Comparison of ENCODE assay signal across 2 cellular contexts in the genomic region with DNA sequence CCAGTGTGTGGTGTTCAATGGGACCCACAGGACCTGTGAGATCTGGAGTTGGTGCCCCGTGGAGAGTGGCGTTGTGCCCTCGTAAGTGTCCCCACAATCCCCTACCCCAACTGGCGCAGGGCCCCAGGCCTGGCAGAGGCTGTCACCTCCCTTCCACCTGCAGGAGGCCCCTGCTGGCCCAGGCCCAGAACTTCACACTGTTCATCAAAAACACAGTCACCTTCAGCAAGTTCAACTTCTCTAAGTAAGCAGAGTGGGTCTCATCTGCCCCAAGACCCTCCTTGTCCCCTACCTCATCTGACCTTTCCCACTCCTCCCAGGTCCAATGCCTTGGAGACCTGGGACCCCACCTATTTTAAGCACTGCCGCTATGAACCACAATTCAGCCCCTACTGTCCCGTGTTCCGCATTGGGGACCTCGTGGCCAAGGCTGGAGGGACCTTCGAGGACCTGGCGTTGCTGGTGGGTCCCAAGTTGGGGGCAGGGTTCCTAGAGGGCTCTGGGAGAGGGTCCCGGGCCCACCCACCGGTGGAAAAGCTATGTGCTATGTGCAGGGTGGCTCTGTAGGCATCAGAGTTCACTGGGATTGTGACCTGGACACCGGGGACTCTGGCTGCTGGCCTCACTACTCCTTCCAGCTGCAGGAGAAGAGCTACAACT.
TF ChIP-seq lines count a peak whose summit lies in the region.

No MANE protein-coding gene starts in this region.

TF ChIP-seq in A549, 52 proteins besides CTCF, POLR2A, EP300 and RAD21:
- TF ChIP-seq, protein P1, sequence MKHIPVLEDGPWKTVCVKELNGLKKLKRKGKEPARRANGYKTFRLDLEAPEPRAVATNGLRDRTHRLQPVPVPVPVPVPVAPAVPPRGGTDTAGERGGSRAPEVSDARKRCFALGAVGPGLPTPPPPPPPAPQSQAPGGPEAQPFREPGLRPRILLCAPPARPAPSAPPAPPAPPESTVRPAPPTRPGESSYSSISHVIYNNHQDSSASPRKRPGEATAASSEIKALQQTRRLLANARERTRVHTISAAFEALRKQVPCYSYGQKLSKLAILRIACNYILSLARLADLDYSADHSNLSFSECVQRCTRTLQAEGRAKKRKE (CRISPR knock-in tag; IDR thresholded peaks at IDR 0.05; ENCODE audit: low read depth): no peak
- no peak for TF ChIP-seq ZSCAN20 (CRISPR knock-in tag; IDR thresholded peaks at IDR 0.05)
- TF ChIP-seq POLR2AphosphoS2 (conservative IDR thresholded peaks at IDR 0.05; ENCODE audit: low read length): no peak
- no peak for TF ChIP-seq FOSB (CRISPR knock-in tag; IDR thresholded peaks at IDR 0.05)
- TF ChIP-seq KDM5A (IDR thresholded peaks at IDR 0.05): no peak
- TF ChIP-seq ZNF302 (CRISPR knock-in tag; IDR thresholded peaks at IDR 0.05): no peak
- TF ChIP-seq FOXS1 (CRISPR knock-in tag; IDR thresholded peaks at IDR 0.05): no peak
- TF ChIP-seq, protein P2, sequence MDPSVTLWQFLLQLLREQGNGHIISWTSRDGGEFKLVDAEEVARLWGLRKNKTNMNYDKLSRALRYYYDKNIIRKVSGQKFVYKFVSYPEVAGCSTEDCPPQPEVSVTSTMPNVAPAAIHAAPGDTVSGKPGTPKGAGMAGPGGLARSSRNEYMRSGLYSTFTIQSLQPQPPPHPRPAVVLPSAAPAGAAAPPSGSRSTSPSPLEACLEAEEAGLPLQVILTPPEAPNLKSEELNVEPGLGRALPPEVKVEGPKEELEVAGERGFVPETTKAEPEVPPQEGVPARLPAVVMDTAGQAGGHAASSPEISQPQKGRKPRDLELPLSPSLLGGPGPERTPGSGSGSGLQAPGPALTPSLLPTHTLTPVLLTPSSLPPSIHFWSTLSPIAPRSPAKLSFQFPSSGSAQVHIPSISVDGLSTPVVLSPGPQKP (IDR thresholded peaks at IDR 0.05; ENCODE audit: low read depth, low read length): no peak
- no peak for TF ChIP-seq JUN (IDR thresholded peaks at IDR 0.05)
- TF ChIP-seq, protein P3, sequence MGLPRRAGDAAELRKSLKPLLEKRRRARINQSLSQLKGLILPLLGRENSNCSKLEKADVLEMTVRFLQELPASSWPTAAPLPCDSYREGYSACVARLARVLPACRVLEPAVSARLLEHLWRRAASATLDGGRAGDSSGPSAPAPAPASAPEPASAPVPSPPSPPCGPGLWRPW (IDR thresholded peaks at IDR 0.05): no peak
- TF ChIP-seq PHF8 (IDR thresholded peaks at IDR 0.05; ENCODE audit: borderline replicate concordance, low read depth): no peak
- no peak for TF ChIP-seq RARB (CRISPR knock-in tag; IDR thresholded peaks at IDR 0.05)
- TF ChIP-seq GATA3 (IDR thresholded peaks at IDR 0.05; ENCODE audit: borderline replicate concordance): no peak
- TF ChIP-seq, protein P4, sequence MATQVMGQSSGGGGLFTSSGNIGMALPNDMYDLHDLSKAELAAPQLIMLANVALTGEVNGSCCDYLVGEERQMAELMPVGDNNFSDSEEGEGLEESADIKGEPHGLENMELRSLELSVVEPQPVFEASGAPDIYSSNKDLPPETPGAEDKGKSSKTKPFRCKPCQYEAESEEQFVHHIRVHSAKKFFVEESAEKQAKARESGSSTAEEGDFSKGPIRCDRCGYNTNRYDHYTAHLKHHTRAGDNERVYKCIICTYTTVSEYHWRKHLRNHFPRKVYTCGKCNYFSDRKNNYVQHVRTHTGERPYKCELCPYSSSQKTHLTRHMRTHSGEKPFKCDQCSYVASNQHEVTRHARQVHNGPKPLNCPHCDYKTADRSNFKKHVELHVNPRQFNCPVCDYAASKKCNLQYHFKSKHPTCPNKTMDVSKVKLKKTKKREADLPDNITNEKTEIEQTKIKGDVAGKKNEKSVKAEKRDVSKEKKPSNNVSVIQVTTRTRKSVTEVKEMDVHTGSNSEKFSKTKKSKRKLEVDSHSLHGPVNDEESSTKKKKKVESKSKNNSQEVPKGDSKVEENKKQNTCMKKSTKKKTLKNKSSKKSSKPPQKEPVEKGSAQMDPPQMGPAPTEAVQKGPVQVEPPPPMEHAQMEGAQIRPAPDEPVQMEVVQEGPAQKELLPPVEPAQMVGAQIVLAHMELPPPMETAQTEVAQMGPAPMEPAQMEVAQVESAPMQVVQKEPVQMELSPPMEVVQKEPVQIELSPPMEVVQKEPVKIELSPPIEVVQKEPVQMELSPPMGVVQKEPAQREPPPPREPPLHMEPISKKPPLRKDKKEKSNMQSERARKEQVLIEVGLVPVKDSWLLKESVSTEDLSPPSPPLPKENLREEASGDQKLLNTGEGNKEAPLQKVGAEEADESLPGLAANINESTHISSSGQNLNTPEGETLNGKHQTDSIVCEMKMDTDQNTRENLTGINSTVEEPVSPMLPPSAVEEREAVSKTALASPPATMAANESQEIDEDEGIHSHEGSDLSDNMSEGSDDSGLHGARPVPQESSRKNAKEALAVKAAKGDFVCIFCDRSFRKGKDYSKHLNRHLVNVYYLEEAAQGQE (IDR thresholded peaks at IDR 0.05): no peak
- TF ChIP-seq, protein P5, sequence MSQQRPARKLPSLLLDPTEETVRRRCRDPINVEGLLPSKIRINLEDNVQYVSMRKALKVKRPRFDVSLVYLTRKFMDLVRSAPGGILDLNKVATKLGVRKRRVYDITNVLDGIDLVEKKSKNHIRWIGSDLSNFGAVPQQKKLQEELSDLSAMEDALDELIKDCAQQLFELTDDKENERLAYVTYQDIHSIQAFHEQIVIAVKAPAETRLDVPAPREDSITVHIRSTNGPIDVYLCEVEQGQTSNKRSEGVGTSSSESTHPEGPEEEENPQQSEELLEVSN (IDR thresholded peaks at IDR 0.05; ENCODE audit: borderline replicate concordance, low read depth): no peak
- no peak for TF ChIP-seq CHD2 (IDR thresholded peaks at IDR 0.05; ENCODE audit: low read length, partially characterized antibody)
- TF ChIP-seq HOXB13 (CRISPR knock-in tag; IDR thresholded peaks at IDR 0.05; ENCODE audit: low read depth): no peak
- no peak for TF ChIP-seq CEBPB (IDR thresholded peaks at IDR 0.05)
- TF ChIP-seq TFCP2L1 (CRISPR knock-in tag; IDR thresholded peaks at IDR 0.05): no peak

TF ChIP-seq in GM12878, 131 proteins besides CTCF, POLR2A, EP300 and RAD21:
- TF ChIP-seq MTA2 (IDR thresholded peaks at IDR 0.05; ENCODE audit: low read depth): no peak
- TF ChIP-seq HCFC1 (IDR thresholded peaks at IDR 0.05; ENCODE audit: low read length): no peak
- no peak for TF ChIP-seq GABPA (IDR thresholded peaks at IDR 0.05; ENCODE audit: low read depth)
- TF ChIP-seq IRF4 (IDR thresholded peaks at IDR 0.05; ENCODE audit: low read depth, low read length): no peak
- TF ChIP-seq NFYA (IDR thresholded peaks at IDR 0.05; ENCODE audit: borderline replicate concordance, low read depth, low read length): no peak
- no peak for TF ChIP-seq PAX8 (IDR thresholded peaks at IDR 0.05)
- TF ChIP-seq, protein P6, sequence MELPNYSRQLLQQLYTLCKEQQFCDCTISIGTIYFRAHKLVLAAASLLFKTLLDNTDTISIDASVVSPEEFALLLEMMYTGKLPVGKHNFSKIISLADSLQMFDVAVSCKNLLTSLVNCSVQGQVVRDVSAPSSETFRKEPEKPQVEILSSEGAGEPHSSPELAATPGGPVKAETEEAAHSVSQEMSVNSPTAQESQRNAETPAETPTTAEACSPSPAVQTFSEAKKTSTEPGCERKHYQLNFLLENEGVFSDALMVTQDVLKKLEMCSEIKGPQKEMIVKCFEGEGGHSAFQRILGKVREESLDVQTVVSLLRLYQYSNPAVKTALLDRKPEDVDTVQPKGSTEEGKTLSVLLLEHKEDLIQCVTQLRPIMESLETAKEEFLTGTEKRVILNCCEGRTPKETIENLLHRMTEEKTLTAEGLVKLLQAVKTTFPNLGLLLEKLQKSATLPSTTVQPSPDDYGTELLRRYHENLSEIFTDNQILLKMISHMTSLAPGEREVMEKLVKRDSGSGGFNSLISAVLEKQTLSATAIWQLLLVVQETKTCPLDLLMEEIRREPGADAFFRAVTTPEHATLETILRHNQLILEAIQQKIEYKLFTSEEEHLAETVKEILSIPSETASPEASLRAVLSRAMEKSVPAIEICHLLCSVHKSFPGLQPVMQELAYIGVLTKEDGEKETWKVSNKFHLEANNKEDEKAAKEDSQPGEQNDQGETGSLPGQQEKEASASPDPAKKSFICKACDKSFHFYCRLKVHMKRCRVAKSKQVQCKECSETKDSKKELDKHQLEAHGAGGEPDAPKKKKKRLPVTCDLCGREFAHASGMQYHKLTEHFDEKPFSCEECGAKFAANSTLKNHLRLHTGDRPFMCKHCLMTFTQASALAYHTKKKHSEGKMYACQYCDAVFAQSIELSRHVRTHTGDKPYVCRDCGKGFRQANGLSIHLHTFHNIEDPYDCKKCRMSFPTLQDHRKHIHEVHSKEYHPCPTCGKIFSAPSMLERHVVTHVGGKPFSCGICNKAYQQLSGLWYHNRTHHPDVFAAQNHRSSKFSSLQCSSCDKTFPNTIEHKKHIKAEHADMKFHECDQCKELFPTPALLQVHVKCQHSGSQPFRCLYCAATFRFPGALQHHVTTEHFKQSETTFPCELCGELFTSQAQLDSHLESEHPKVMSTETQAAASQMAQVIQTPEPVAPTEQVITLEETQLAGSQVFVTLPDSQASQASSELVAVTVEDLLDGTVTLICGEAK (IDR thresholded peaks at IDR 0.05; ENCODE audit: borderline replicate concordance): no peak
- no peak for TF ChIP-seq IKZF1 (conservative IDR thresholded peaks at IDR 0.05)
- no peak for TF ChIP-seq HDAC6 (IDR thresholded peaks at IDR 0.05; ENCODE audit: unreplicated experiment)
- TF ChIP-seq, protein P7, sequence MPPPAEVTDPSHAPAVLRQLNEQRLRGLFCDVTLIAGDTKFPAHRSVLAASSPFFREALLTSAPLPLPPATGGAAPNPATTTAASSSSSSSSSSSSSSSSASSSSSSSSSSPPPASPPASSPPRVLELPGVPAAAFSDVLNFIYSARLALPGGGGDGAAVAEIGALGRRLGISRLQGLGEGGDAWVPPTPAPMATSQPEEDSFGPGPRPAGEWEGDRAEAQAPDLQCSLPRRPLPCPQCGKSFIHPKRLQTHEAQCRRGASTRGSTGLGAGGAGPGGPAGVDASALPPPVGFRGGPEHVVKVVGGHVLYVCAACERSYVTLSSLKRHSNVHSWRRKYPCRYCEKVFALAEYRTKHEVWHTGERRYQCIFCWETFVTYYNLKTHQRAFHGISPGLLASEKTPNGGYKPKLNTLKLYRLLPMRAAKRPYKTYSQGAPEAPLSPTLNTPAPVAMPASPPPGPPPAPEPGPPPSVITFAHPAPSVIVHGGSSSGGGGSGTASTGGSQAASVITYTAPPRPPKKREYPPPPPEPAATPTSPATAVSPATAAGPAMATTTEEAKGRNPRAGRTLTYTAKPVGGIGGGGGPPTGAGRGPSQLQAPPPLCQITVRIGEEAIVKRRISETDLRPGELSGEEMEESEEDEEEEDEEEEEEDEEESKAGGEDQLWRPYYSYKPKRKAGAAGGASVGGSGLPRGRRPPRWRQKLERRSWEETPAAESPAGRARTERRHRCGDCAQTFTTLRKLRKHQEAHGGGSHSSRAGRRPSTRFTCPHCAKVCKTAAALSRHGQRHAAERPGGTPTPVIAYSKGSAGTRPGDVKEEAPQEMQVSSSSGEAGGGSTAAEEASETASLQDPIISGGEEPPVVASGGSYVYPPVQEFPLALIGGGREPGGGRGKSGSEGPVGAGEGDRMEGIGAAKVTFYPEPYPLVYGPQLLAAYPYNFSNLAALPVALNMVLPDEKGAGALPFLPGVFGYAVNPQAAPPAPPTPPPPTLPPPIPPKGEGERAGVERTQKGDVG (CRISPR knock-in tag; IDR thresholded peaks at IDR 0.05): no peak
- TF ChIP-seq, protein P8, sequence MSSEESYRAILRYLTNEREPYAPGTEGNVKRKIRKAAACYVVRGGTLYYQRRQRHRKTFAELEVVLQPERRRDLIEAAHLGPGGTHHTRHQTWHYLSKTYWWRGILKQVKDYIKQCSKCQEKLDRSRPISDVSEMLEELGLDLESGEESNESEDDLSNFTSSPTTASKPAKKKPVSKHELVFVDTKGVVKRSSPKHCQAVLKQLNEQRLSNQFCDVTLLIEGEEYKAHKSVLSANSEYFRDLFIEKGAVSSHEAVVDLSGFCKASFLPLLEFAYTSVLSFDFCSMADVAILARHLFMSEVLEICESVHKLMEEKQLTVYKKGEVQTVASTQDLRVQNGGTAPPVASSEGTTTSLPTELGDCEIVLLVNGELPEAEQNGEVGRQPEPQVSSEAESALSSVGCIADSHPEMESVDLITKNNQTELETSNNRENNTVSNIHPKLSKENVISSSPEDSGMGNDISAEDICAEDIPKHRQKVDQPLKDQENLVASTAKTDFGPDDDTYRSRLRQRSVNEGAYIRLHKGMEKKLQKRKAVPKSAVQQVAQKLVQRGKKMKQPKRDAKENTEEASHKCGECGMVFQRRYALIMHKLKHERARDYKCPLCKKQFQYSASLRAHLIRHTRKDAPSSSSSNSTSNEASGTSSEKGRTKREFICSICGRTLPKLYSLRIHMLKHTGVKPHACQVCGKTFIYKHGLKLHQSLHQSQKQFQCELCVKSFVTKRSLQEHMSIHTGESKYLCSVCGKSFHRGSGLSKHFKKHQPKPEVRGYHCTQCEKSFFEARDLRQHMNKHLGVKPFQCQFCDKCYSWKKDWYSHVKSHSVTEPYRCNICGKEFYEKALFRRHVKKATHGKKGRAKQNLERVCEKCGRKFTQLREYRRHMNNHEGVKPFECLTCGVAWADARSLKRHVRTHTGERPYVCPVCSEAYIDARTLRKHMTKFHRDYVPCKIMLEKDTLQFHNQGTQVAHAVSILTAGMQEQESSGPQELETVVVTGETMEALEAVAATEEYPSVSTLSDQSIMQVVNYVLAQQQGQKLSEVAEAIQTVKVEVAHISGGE (CRISPR knock-in tag; IDR thresholded peaks at IDR 0.05): no peak
- no peak for TF ChIP-seq RB1 (IDR thresholded peaks at IDR 0.05; ENCODE audit: borderline replicate concordance)
